In the genomic region with DNA sequence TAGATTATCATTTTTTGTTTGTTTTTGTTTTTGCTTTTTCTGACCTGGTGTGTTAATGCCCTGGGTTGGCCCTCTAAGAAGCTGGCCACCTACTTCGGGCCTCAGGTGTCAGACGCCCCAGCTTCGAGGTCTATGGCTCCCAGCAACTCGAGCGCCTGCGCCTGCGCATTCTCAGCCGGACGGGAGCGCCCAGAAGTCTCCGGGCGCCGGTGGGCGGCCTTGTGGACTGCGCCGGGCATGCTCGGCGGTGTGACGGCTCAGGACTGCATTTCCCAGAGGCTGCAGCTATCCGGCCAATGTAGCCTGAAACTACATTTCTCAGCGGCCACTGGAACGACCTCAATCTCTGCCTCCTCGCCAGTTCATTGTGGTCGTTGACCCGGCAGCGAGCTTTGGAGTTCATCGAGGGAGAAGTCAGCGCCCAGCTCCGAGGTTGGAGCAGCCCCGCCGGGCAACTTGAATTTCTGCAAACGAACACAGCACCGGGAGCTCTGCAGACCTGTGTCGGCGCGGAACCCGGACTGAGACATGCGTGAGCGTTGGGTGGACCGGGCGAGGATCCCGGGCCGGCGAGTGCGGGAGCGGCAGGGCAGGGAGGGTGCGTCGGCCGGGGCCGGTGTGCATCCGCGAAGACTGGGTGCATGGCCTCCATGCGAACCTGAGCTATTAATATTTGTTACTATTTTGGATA, we compare ENCODE assay signal across 8 cellular contexts. TPM values are rescaled to one million over a fixed set of nuclear protein-coding genes. Genes with fewer than 3 reads are reported as not detected.
DNase-seq lines count a peak whose midpoint lies in the region; TF ChIP-seq lines count a peak whose summit lies in the region.

Gene ZNF30, plus strand, starts transcription at position 219 of the 691 bp plus-strand sequence. CDS start 3,045 bp downstream, outside the sequence.

- H3K36me3 ChIP-seq in H7 (replicated peaks; ENCODE audit: control insufficient read depth, insufficient read depth, low read length): no peaks in the 10 kb centered on the region

- peak within 1 kb of the TSS; percentile 70 for H3K4me3 ChIP-seq in H7 (ENCODE audit: insufficient read depth, low read depth, low read length)
- H3K4me3 ChIP-seq in NB4 (ENCODE audit: low read depth, low read length): peak within 1 kb of the TSS; percentile 66

- no peak for TF ChIP-seq POLR2A in NB4 (IDR thresholded peaks at IDR 0.05; ENCODE audit: extremely low read depth, insufficient read length)

- no peaks in the 10 kb centered on the region for H3K27me3 ChIP-seq in H7 (ENCODE audit: control insufficient read depth, insufficient read depth, low read length)

- TF ChIP-seq CTCF in NB4 (IDR thresholded peaks at IDR 0.05; ENCODE audit: low read depth, low read length): no peak

- DNase-seq in ELR (ENCODE audit: low read depth) (peak; percentile 89), H7 (peak; percentile 96), NB4 (ENCODE audit: low read depth) (peak; percentile 79), T1000 (lab: John Stamatoyannopoulos, UW) (peak; percentile 71), astrocyte of the hippocampus (ENCODE audit: low read depth, low spot score) (peak; percentile 98), hippocampal formation (lab: John Stamatoyannopoulos, UW) (peak; percentile 81 to 86), retina (peak; percentile 93), NCI-H510A (lab: John Stamatoyannopoulos, UW) (no peak)

RNA-seq across cellular contexts. Expression of gene ZNF30, which starts in this region (rescaled TPM):
- 6.3 and 8.9 TPM in 2 replicates for total RNA-seq in H7 (2014; rRNA removed; shearing (Covaris generic))
